In the genomic region with DNA sequence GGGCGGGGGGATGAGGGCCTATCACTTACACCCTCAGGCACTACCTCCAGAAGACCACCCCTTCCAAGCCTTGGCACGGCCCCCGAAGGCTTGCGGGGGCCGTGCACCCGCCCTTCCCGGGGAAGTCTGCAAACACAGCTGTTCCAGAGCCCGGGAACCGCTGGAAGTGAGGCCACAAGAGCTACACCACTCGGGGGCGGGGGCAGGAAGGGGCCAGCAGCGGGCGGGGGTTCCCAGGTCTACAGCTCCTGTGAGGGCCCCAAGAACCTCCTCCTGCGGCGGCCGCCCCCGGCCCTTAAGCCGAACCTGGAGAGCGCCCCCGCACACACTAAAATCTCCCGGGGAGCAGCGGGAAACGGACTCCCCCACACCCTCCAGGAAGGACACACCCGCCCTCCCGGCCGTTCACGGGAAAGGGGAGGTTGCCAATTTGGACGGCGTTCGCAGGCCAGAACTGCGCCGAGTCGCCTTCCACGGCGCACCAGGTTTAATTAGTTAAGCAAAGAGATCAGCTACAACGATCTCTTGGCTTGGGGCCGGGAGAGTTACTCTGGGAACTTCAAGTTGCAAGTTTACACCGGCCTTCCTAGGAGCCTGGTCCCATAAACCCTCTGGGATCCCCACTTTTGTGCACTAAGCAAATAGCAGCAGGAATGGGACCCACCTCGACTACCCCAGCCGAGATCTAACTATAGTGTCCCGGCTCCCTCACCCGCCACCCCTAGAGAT, we compare ENCODE assay signal across 8 cellular contexts. TPM values are rescaled to one million over a fixed set of nuclear protein-coding genes. Genes with fewer than 3 reads are reported as not detected.
DNase-seq lines count a peak whose midpoint lies in the region; ATAC-seq and TF ChIP-seq lines count a peak whose summit lies in the region.

No MANE protein-coding gene starts in this region.

- peak overlapping the region; percentile 4 for H3K4ac ChIP-seq in neuronal stem cell (ENCODE audit: low read length)

- intact Hi-C loops in activated B cell treated with CpG ODN at 0.5 μM for 24 hours (cut with micrococcal nuclease): loop anchor here (5.0 to 10.0 kb wide), 2 partner anchors 40 to 457 kb away; a partner anchor contains a TSS

- no peaks in the 10 kb centered on the region for H3K27me3 ChIP-seq in HUES6 (ENCODE audit: control insufficient read depth, insufficient read depth, low read length)
- no peaks in the 10 kb centered on the region for H3K27me3 ChIP-seq in neuronal stem cell (ENCODE audit: control insufficient read depth in 3 of 3, insufficient read depth in 3 of 3, low read depth in 1 of 3, low read length in 3 of 3)

- H2AK5ac ChIP-seq in neuronal stem cell (ENCODE audit: low read depth, low read length): peak overlapping the region; percentile 51

- H3K9me3 Mint-ChIP-seq in activated B cell treated with CpG ODN at 0.5 μM for 24 hours: no peaks in the 10 kb centered on the region

- H3K4me1 ChIP-seq in HUES6 (ENCODE audit: control insufficient read depth, insufficient read depth, low read length) (peaks cover 55% of the 10 kb centered on the region), neuronal stem cell (ENCODE audit: control insufficient read depth in 2 of 2, insufficient read depth in 1 of 2, low read depth in 1 of 2, low read length in 2 of 2) (peaks cover 26 to 40% of the 10 kb centered on the region in 2 donors)

- H2BK5ac ChIP-seq in neuronal stem cell (ENCODE audit: low read length): peak overlapping the region; percentile 99

- TF ChIP-seq CTCF in activated B cell treated with CpG ODN at 0.5 μM for 24 hours (IDR thresholded peaks at IDR 0.05) (no peak), fibroblast of villous mesenchyme (IDR thresholded peaks at IDR 0.05; ENCODE audit: insufficient read depth, low read depth, low read length) (no peak)

- peak overlapping the region; percentile 98 for H2AFZ ChIP-seq in neuronal stem cell (ENCODE audit: low read length)

- H3K4me3 ChIP-seq in HUES6 (ENCODE audit: low read depth, low read length) (peak overlapping the region; percentile 93), fibroblast of villous mesenchyme (ENCODE audit: low read depth, low read length) (peak overlapping the region; percentile 84), neuronal stem cell (ENCODE audit: low read length in 2 of 2) (peak overlapping the region; percentile 83 to 99)

- no peak for ATAC-seq in activated B cell treated with CpG ODN at 0.5 μM for 24 hours (ENCODE audit: low read depth)
- ATAC-seq in HG02852 (IDR thresholded peaks at IDR 0.05; ENCODE audit: unreplicated experiment): no peak
- no peak for ATAC-seq in HG02938 (IDR thresholded peaks at IDR 0.05; ENCODE audit: unreplicated experiment)
- no peak for ATAC-seq in HG03439 (IDR thresholded peaks at IDR 0.05; ENCODE audit: unreplicated experiment)

- H3K27ac ChIP-seq in HUES6 (ENCODE audit: low read depth, low read length) (peak overlapping the region; percentile 59; the same call in 1 of the 2 replicates), neuronal stem cell (replicated peaks; ENCODE audit: low read length) (peak overlapping the region; percentile 42)

- H3K36me3 ChIP-seq in HUES6 (ENCODE audit: control insufficient read depth, insufficient read depth, low read length) (peaks cover 15% of the 10 kb centered on the region; the same call in 1 of the 2 replicates), neuronal stem cell (replicated peaks in 1 of 2; ENCODE audit: control insufficient read depth in 2 of 2, insufficient read depth in 2 of 2, low read length in 2 of 2) (peaks cover 14 to 26% of the 10 kb centered on the region in 2 donors)

- H2BK15ac ChIP-seq in neuronal stem cell (ENCODE audit: low read length): peak overlapping the region; percentile 80

- H3K9me3 ChIP-seq in HUES6 (ENCODE audit: control insufficient read depth, insufficient read depth, low read depth, low read length) (no peaks in the 10 kb centered on the region), neuronal stem cell (replicated peaks in 1 of 2; ENCODE audit: control insufficient read depth in 2 of 2, insufficient read depth in 1 of 2, low read depth in 1 of 2, low read length in 2 of 2) (no peaks in the 10 kb centered on the region)

- H4K8ac ChIP-seq in neuronal stem cell (ENCODE audit: low read depth, low read length): no peak overlapping the region

- CTCF ChIA-PET in activated B cell treated with CpG ODN at 0.5 μM for 24 hours (lab: Charles Lee): no interaction called here

- no peak overlapping the region for H2BK120ac ChIP-seq in neuronal stem cell (ENCODE audit: low read depth, low read length)

- peak overlapping the region; percentile 17 for H4K91ac ChIP-seq in neuronal stem cell (ENCODE audit: low read depth, low read length, poor library complexity)

- peaks cover 17% of the 10 kb centered on the region for H3K79me1 ChIP-seq in neuronal stem cell (ENCODE audit: low read depth, low read length)

- POLR2A ChIA-PET in activated B cell treated with CpG ODN at 0.5 μM for 24 hours (lab: Charles Lee): interaction anchor here (0.5 kb wide), 1 partner anchor 1113 kb away, joined by 3 read pairs; no protein-coding TSS in a partner anchor

- peak overlapping the region; percentile 100 for H3K18ac ChIP-seq in neuronal stem cell (ENCODE audit: low read length)

- H3K9ac ChIP-seq in HUES6 (ENCODE audit: low read length) (peak overlapping the region; percentile 90), neuronal stem cell (ENCODE audit: low read depth, low read length, poor library complexity) (peak overlapping the region; percentile 99)

- no peaks in the 10 kb centered on the region for H3K36me3 Mint-ChIP-seq in activated B cell treated with CpG ODN at 0.5 μM for 24 hours (ENCODE audit: low read depth)

- no peak overlapping the region for H3K27ac Mint-ChIP-seq in activated B cell treated with CpG ODN at 0.5 μM for 24 hours

- H3K4me2 ChIP-seq in neuronal stem cell (ENCODE audit: insufficient read depth, low read length, poor library complexity, severe bottlenecking): peak overlapping the region; percentile 95

- H3K14ac ChIP-seq in neuronal stem cell (ENCODE audit: low read length): peak overlapping the region; percentile 99

- H3K4me1 Mint-ChIP-seq in activated B cell treated with CpG ODN at 0.5 μM for 24 hours: peaks cover 37% of the 10 kb centered on the region

- H3K23ac ChIP-seq in neuronal stem cell (ENCODE audit: low read depth, low read length, poor library complexity): peak overlapping the region; percentile 87

- H3K27me3 Mint-ChIP-seq in activated B cell treated with CpG ODN at 0.5 μM for 24 hours: peaks cover 49% of the 10 kb centered on the region

- no CpG with 5 or more reads among the region's 42 CpGs for WGBS in neuronal stem cell (ENCODE audit: extremely low coverage in 2 of 2, insufficient read length in 2 of 2, insufficient replicate concordance in 1 of 2), 2 donors

- peak; percentile 84 for DNase-seq in COLO668 (lab: John Stamatoyannopoulos, UW; ENCODE audit: unreplicated experiment)
- DNase-seq in activated B cell treated with CpG ODN at 0.5 μM for 24 hours: no peak
- DNase-seq in fibroblast of villous mesenchyme (ENCODE audit: low read depth): peak; percentile 65
- no peak for DNase-seq in neuronal stem cell (ENCODE audit: low spot score)

- no peak overlapping the region for H2BK12ac ChIP-seq in neuronal stem cell (ENCODE audit: low read length)

- H3K4me3 Mint-ChIP-seq in activated B cell treated with CpG ODN at 0.5 μM for 24 hours: peak overlapping the region; percentile 83

RNA-seq across cellular contexts. Expression of a gene that starts 1.8 kb away (rescaled TPM):
- total RNA-seq in activated B cell treated with CpG ODN at 0.5 μM for 24 hours (not detected in 2 replicates), fibroblast of villous mesenchyme (12.1 and 16.1 TPM in 2 replicates)
- polyA plus RNA-seq in neuronal stem cell (2013, experiment 1 of 2): 64.8 TPM
- polyA plus RNA-seq in neuronal stem cell (2013, experiment 2 of 2): 65.6 TPM

Comparison
In these comparisons a context has a peak if more than half of its experiments do, and no peak if none do; other contexts are left out.
1. DNase-seq: peak in COLO668 (single experiment) and fibroblast of villous mesenchyme (single experiment); none in activated B cell treated with CpG ODN at 0.5 μM for 24 hours (single experiment) and neuronal stem cell (single experiment).
2. RNA of a gene that starts 1.8 kb away (total RNA-seq): 12.1 to 16.1 TPM in fibroblast of villous mesenchyme; not detected in activated B cell treated with CpG ODN at 0.5 μM for 24 hours; every median in the first group is over 10 times any median in the second.
3. Peak in every context shown above with its lines, with median percentiles within 50 percentile points of each other: H3K4me3 ChIP-seq.